11 cellular contexts compared by ENCODE assay signal in the genomic region with DNA sequence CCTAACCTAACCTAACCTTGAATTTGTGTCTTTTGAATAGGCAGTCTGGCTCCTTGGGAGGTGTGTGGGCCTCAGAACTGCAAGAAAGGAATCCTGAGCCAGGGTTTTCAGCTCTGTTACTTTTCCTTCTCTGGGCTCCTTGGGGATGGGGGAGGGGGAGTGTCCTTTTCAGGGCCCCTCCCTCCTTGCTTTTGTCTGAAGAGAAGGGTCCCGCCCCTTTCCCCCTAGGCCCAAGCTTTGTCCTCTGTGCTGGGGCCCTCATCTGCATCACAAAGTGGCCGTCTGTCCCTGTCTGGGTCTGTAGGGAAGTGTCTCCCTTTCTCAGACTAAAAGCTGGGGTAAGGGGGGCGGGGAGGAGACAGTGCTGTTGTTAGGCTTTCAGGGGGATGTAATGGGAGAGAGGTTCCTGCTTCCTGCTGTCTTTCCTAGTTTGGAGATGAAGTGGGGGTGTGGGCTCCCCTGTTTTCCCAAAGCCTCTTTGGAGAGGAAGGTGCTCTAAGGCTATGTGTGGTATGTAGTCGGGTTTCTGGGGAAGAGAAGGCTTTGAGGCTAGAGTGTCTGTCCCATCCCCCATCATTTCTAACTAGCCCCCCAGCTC. TPM values are rescaled to one million over a fixed set of nuclear protein-coding genes. Genes with fewer than 3 reads are reported as not detected.
DNase-seq lines count a peak whose midpoint lies in the region; ATAC-seq, FAIRE-seq and TF ChIP-seq lines count a peak whose summit lies in the region.
"Had no signal": no experiment of that assay in that cellular context is flagged by ENCODE, and none has a peak within 500 bp of the region (broad histone marks: within the 10 kb centered on the region; RNA-seq: fewer than 3 reads in every experiment).

No MANE protein-coding gene starts in this region.

- CTCF ChIA-PET in H1 (lab: Charles Lee; ENCODE audit: partially characterized antibody), result interaction anchor here (0.8 to 3.4 kb wide), 4 partner anchors 15 to 45 kb away, joined by 3 to 12 read pairs (median 4); a partner anchor contains a TSS
- CTCF ChIA-PET in activated CD4-positive, alpha-beta memory T cell treated with anti-CD3 and anti-CD28 coated beads, Interleukin-2, amount 10 ng/mL, durations not matched to agents 7 days and 5 days (lab: Charles Lee), result interaction anchor here (1.3 kb wide), 1 partner anchor 432 kb away, joined by 3 read pairs; no protein-coding TSS in a partner anchor

- peaks cover 16 to 50% of the 10 kb centered on the region in 2 experiments for H3K79me2 ChIP-seq in H1 (ENCODE audit: control insufficient read depth in 1 of 2, insufficient read depth in 2 of 2, low read length in 2 of 2)
- peaks cover 9% of the 10 kb centered on the region for H3K79me2 ChIP-seq in trophoblast cell (ENCODE audit: control insufficient read depth, insufficient read depth, low read length, poor library complexity)

- H3K4me3 Mint-ChIP-seq in stimulated activated naive CD8-positive, alpha-beta T cell treated with anti-CD3 and anti-CD28 coated beads, Interleukin-15, amount 100 ng/mL, for 72 hours, result peak overlapping the region in 1 of 2 donors; percentile 8
- H3K4me3 Mint-ChIP-seq in activated CD4-positive, alpha-beta memory T cell treated with anti-CD3 and anti-CD28 coated beads, Interleukin-2, amount 10 ng/mL, durations not matched to agents 7 days and 5 days, result no peak overlapping the region

- peaks cover 22 to 25% of the 10 kb centered on the region in 2 experiments for H4K20me1 ChIP-seq in H1 (replicated peaks in 1 of 2; ENCODE audit: control insufficient read depth in 1 of 2, insufficient read depth in 2 of 2, low read length in 2 of 2)

- H4K91ac ChIP-seq in H1 (replicated peaks; ENCODE audit: insufficient read length, low read length), result no peak overlapping the region
- peak overlapping the region; percentile 58 for H4K91ac ChIP-seq in trophoblast cell (ENCODE audit: low read depth, low read length)

- POLR2A ChIA-PET in H1 (lab: Charles Lee; ENCODE audit: partially characterized antibody), result interaction anchor here (0.6 to 3.2 kb wide), 5 partner anchors 11 to 117 kb away, joined by 3 to 17 read pairs (median 4); a partner anchor contains a TSS
- POLR2A ChIA-PET in activated CD4-positive, alpha-beta memory T cell treated with anti-CD3 and anti-CD28 coated beads, Interleukin-2, amount 10 ng/mL, durations not matched to agents 7 days and 5 days (lab: Charles Lee), result interaction anchor here (1.5 to 1.8 kb wide), 2 partner anchors 10 to 45 kb away, joined by 7 to 8 read pairs; a partner anchor contains a TSS

- H2AK5ac ChIP-seq in H1 (ENCODE audit: low read depth, low read length) (peak overlapping the region; percentile 98; the same call in 1 of the 2 replicates), trophoblast cell (ENCODE audit: low read length) (no peak overlapping the region)

- H3K4me2 ChIP-seq in H1 (ENCODE audit: insufficient read depth in 1 of 2, low read depth in 2 of 2, low read length in 2 of 2) (peak overlapping the region; percentile 75 to 97), trophoblast cell (ENCODE audit: low read length) (peak overlapping the region; percentile 48)

- no peak overlapping the region for H3K23ac ChIP-seq in H1 (ENCODE audit: insufficient read length)
- no peak overlapping the region for H3K23ac ChIP-seq in trophoblast cell (ENCODE audit: low read length)

- 0% methylated on average over 4 of the region's 4 CpGs; no CpG with 5 or more reads in 1 of the 2 experiments for WGBS in H1 (ENCODE audit: extremely low coverage in 1 of 2, insufficient coverage in 1 of 2, insufficient read length in 1 of 2, insufficient replicate concordance in 2 of 2, low coverage in 1 of 2, low lambda C conversion rate in 2 of 2, missing lambda C conversion rate in 1 of 2), 2 experiments
- WGBS in trophoblast cell (ENCODE audit: extremely low coverage, insufficient coverage, insufficient read length), result no CpG with 5 or more reads among the region's 4 CpGs

- H3K4me3 ChIP-seq in H1 (ENCODE audit: extremely low read depth in 1 of 4, insufficient read depth in 2 of 4, low read depth in 3 of 4, low read length in 4 of 4) (peak overlapping the region; percentile 32 to 56 (median 40); a peak in 7 of 8 replicates), trophoblast cell (ENCODE audit: low read depth, low read length) (no peak overlapping the region)

- no peak overlapping the region for H2BK20ac ChIP-seq in H1 (ENCODE audit: low read length)

- no peak for ATAC-seq in stimulated activated naive CD8-positive, alpha-beta T cell treated with anti-CD3 and anti-CD28 coated beads, Interleukin-15, amount 100 ng/mL, for 72 hours
- no peak for ATAC-seq in HG03378 (IDR thresholded peaks at IDR 0.05; ENCODE audit: unreplicated experiment)
- ATAC-seq: activated naive CD4-positive, alpha-beta T cell treated with anti-CD3 and anti-CD28 coated beads, Interleukin-2, amount 50 U/mL, for 72 hours had no signal

- H3K36me3 ChIP-seq in ES-I3 (ENCODE audit: insufficient read depth, low read length) (peaks cover 13% of the 10 kb centered on the region), H1 (ENCODE audit: control insufficient read depth in 2 of 4, insufficient read depth in 4 of 4, low read length in 3 of 4) (peaks cover 0 to 17% (median 6%) of the 10 kb centered on the region in 4 experiments; a peak in 6 of 8 replicates), trophoblast cell (ENCODE audit: control insufficient read depth in 1 of 2, insufficient read depth in 2 of 2, low read length in 2 of 2) (peaks cover 2 to 4% of the 10 kb centered on the region in 2 experiments)

- H3K14ac ChIP-seq in H1 (ENCODE audit: insufficient read length), result no peak overlapping the region
- no peak overlapping the region for H3K14ac ChIP-seq in trophoblast cell (ENCODE audit: low read length)

- peaks cover 10% of the 10 kb centered on the region for H3K23me2 ChIP-seq in H1 (ENCODE audit: low read depth, low read length)

- H3K27ac ChIP-seq in H1 (ENCODE audit: low read depth, low read length) (no peak overlapping the region), trophoblast cell (ENCODE audit: low read depth, low read length) (peak overlapping the region; percentile 31)

- H2BK5ac ChIP-seq in H1 (ENCODE audit: low read depth, low read length), result peak overlapping the region; percentile 12
- H2BK5ac ChIP-seq in trophoblast cell (ENCODE audit: low read depth, low read length, poor library complexity), result no peak overlapping the region

- no peak; a peak in 1 of 4 replicates for TF ChIP-seq RAD21 in H1 (IDR thresholded peaks at IDR 0.05 in 1 of 2, conservative IDR thresholded peaks at IDR 0.05 in 1 of 2; ENCODE audit: low read depth in 2 of 2, low read length in 2 of 2)

- no peak overlapping the region for H3K4ac ChIP-seq in H1 (replicated peaks; ENCODE audit: insufficient read length, low read depth, low read length)
- H3K4ac ChIP-seq in trophoblast cell (ENCODE audit: low read depth, low read length), result peak overlapping the region; percentile 50

- H3K4me1 ChIP-seq in ES-I3 (ENCODE audit: insufficient read depth, low read length) (peaks cover 32% of the 10 kb centered on the region), H1 (replicated peaks in 1 of 4; ENCODE audit: control insufficient read depth in 3 of 4, insufficient read depth in 4 of 4, low read length in 3 of 4) (peaks cover 14 to 32% (median 29%) of the 10 kb centered on the region in 4 experiments), trophoblast cell (ENCODE audit: control insufficient read depth in 1 of 2, insufficient read depth in 2 of 2, low read length in 2 of 2) (peaks cover 18 to 22% of the 10 kb centered on the region in 2 experiments)

- no peak overlapping the region for H4K5ac ChIP-seq in H1 (ENCODE audit: insufficient read length, low read depth, low read length)

- H3K27me3 ChIP-seq in H1 (replicated peaks in 1 of 4; ENCODE audit: control insufficient read depth in 3 of 4, extremely low read depth in 1 of 4, insufficient read depth in 3 of 4, low read length in 3 of 4), result peaks cover 0 to 5% (median 2%) of the 10 kb centered on the region in 4 experiments; a peak in 2 of 7 replicates
- no peaks in the 10 kb centered on the region for H3K27me3 ChIP-seq in trophoblast cell (ENCODE audit: insufficient read depth, low read length)

- FAIRE-seq in H1 (lab: Jason Lieb, UNC), result peak; percentile 98
- FAIRE-seq: TTC549 had no signal

- peaks cover 10% of the 10 kb centered on the region for H3K36me3 Mint-ChIP-seq in activated CD4-positive, alpha-beta memory T cell treated with anti-CD3 and anti-CD28 coated beads, Interleukin-2, amount 10 ng/mL, durations not matched to agents 7 days and 5 days (ENCODE audit: low read depth)

- DNase-seq in NCI-H510A treated with DMSO at 0.1 percent for 48 hours (lab: John Stamatoyannopoulos, UW) (peak; percentile 33), H1 (ENCODE audit: low read depth in 1 of 2, low spot score in 2 of 2) (peak; percentile 87 to 94), trophoblast cell (no peak), GM13977 (ENCODE audit: low spot score) (no peak)
- DNase-seq in stimulated activated naive CD8-positive, alpha-beta T cell treated with anti-CD3 and anti-CD28 coated beads, Interleukin-15, amount 100 ng/mL, for 72 hours, result no peak
- no peak for DNase-seq in activated CD4-positive, alpha-beta memory T cell treated with anti-CD3 and anti-CD28 coated beads, Interleukin-2, amount 10 ng/mL, durations not matched to agents 7 days and 5 days
- DNase-seq: NCI-H226 had no signal

- H2BK120ac ChIP-seq in H1 (replicated peaks; ENCODE audit: low read depth, low read length), result no peak overlapping the region
- no peak overlapping the region for H2BK120ac ChIP-seq in trophoblast cell (ENCODE audit: insufficient read depth, low read length, poor library complexity)

- H3K27ac Mint-ChIP-seq in stimulated activated naive CD8-positive, alpha-beta T cell treated with anti-CD3 and anti-CD28 coated beads, Interleukin-15, amount 100 ng/mL, for 72 hours, result peak overlapping the region in 1 of 2 donors; percentile 74
- no peak overlapping the region for H3K27ac Mint-ChIP-seq in activated CD4-positive, alpha-beta memory T cell treated with anti-CD3 and anti-CD28 coated beads, Interleukin-2, amount 10 ng/mL, durations not matched to agents 7 days and 5 days

- TF ChIP-seq CTCF in H1 (IDR thresholded peaks at IDR 0.05; ENCODE audit: control extremely low read depth in 1 of 3, insufficient read depth in 1 of 3, low read depth in 1 of 3, low read length in 3 of 3), result no peak
- TF ChIP-seq CTCF in GM13977 (IDR thresholded peaks at IDR 0.05; ENCODE audit: extremely low read depth, insufficient read depth, missing control alignments), result no peak

- H4K8ac ChIP-seq in H1 (ENCODE audit: extremely low read depth, insufficient read depth, low read length), result no peak overlapping the region
- peak overlapping the region; percentile 55 for H4K8ac ChIP-seq in trophoblast cell (ENCODE audit: low read depth, low read length)

- no peak; a peak in 1 of 3 replicates for TF ChIP-seq POLR2A in H1 (IDR thresholded peaks at IDR 0.05; ENCODE audit: control extremely low read depth in 1 of 2, low read depth in 2 of 2, low read length in 2 of 2)

- in situ Hi-C loops in GM13977 (cut with MboI; ENCODE audit: low pct_unique_long_range_greater_than_20kb, low sequenced_read_pairs, unreplicated experiment), result no loop called here

- H3K56ac ChIP-seq in H1 (replicated peaks; ENCODE audit: insufficient read length, low read depth, low read length), result no peak overlapping the region

- no peaks in the 10 kb centered on the region for H3K9me3 ChIP-seq in ES-I3 (ENCODE audit: control insufficient read depth, insufficient read depth, low read length)
- H3K9me3 ChIP-seq in H1 (ENCODE audit: insufficient read depth in 2 of 2, low read depth in 1 of 2, low read length in 1 of 2), result no peaks in the 10 kb centered on the region
- peaks cover 1% of the 10 kb centered on the region for H3K9me3 ChIP-seq in trophoblast cell (ENCODE audit: insufficient read depth, low read depth, low read length)

- H3K9me3 Mint-ChIP-seq in stimulated activated naive CD8-positive, alpha-beta T cell treated with anti-CD3 and anti-CD28 coated beads, Interleukin-15, amount 100 ng/mL, for 72 hours, result no peaks in the 10 kb centered on the region
- no peaks in the 10 kb centered on the region for H3K9me3 Mint-ChIP-seq in activated CD4-positive, alpha-beta memory T cell treated with anti-CD3 and anti-CD28 coated beads, Interleukin-2, amount 10 ng/mL, durations not matched to agents 7 days and 5 days
- H3K9me3 Mint-ChIP-seq: activated naive CD4-positive, alpha-beta T cell treated with anti-CD3 and anti-CD28 coated beads, Interleukin-2, amount 50 U/mL, for 72 hours had no signal

- H2BK12ac ChIP-seq in H1 (ENCODE audit: low read depth, low read length) (peak overlapping the region; percentile 86), trophoblast cell (ENCODE audit: low read length) (peak overlapping the region; percentile 28)

- TF ChIP-seq EP300 in H1 (IDR thresholded peaks at IDR 0.05; ENCODE audit: borderline replicate concordance in 1 of 2, low read depth in 2 of 2, low read length in 2 of 2), result peak in 1 of 2 experiments; percentile 70; a peak in 1 of 3 replicates

- H3K4me1 Mint-ChIP-seq in stimulated activated naive CD8-positive, alpha-beta T cell treated with anti-CD3 and anti-CD28 coated beads, Interleukin-15, amount 100 ng/mL, for 72 hours, result peaks cover 50% of the 10 kb centered on the region
- peaks cover 51% of the 10 kb centered on the region for H3K4me1 Mint-ChIP-seq in activated CD4-positive, alpha-beta memory T cell treated with anti-CD3 and anti-CD28 coated beads, Interleukin-2, amount 10 ng/mL, durations not matched to agents 7 days and 5 days

- H2AFZ ChIP-seq in H1 (ENCODE audit: low read length) (no peak overlapping the region), trophoblast cell (ENCODE audit: insufficient read depth, low read length, poor library complexity) (peak overlapping the region; percentile 26)

- peak overlapping the region; percentile 25; the same call in 1 of the 2 replicates for H3K9ac ChIP-seq in ES-I3 (ENCODE audit: low read depth, low read length)
- peak overlapping the region in 1 of 4 experiments; percentile 4; a peak in 1 of 7 replicates for H3K9ac ChIP-seq in H1 (replicated peaks in 1 of 4; ENCODE audit: extremely low read depth in 1 of 4, low read depth in 3 of 4, low read length in 3 of 4)
- no peak overlapping the region for H3K9ac ChIP-seq in trophoblast cell (ENCODE audit: low read length)

- peaks cover 12% of the 10 kb centered on the region for H3K79me1 ChIP-seq in H1 (ENCODE audit: low read depth, low read length)
- H3K79me1 ChIP-seq in trophoblast cell (ENCODE audit: low read length), result peaks cover 4% of the 10 kb centered on the region

- H3K27me3 Mint-ChIP-seq in stimulated activated naive CD8-positive, alpha-beta T cell treated with anti-CD3 and anti-CD28 coated beads, Interleukin-15, amount 100 ng/mL, for 72 hours, result no peaks in the 10 kb centered on the region
- H3K27me3 Mint-ChIP-seq in activated CD4-positive, alpha-beta memory T cell treated with anti-CD3 and anti-CD28 coated beads, Interleukin-2, amount 10 ng/mL, durations not matched to agents 7 days and 5 days, result peaks cover 6% of the 10 kb centered on the region

- no peak overlapping the region for H2BK15ac ChIP-seq in H1 (ENCODE audit: low read length)

- H3K18ac ChIP-seq in H1 (ENCODE audit: extremely low read depth, low read length) (peak overlapping the region; percentile 36), trophoblast cell (ENCODE audit: low read length) (peak overlapping the region; percentile 40)

- no peak overlapping the region for H4K12ac ChIP-seq in trophoblast cell (ENCODE audit: low read depth, low read length)

RNA-seq across cellular contexts. Expression of a gene that starts 3.1 kb away (rescaled TPM):
- total RNA-seq in H1 (2021; fragmentation: NEBNext Ultra II Directional; extraction: Animal tissue kit (Norgen Biotek cat#: 25700)), result 71.2 and 73.7 TPM in 2 replicates
- polyA plus RNA-seq in H1 (2011; rRNA removed), result 15.1 and 18.0 TPM in 2 replicates
- polyA plus RNA-seq in H1 (2011; cell fraction: cytosol; rRNA removed), result 15.7 TPM
- polyA plus RNA-seq in H1 (2011; cell fraction: nucleus; rRNA removed), result 31.2 TPM
- 15.6 to 21.9 TPM (median 20.5 TPM) in 4 replicates for polyA plus RNA-seq in H1 (2012, experiment 1 of 2)
- 3.6 TPM for polyA plus RNA-seq in H1 (2012, experiment 2 of 2)
- 17.0 TPM for polyA plus RNA-seq in H1 (2013, experiment 1 of 2)
- 16.4 TPM for polyA plus RNA-seq in H1 (2013, experiment 2 of 2)
- 105 and 117 TPM in 2 replicates for polyA minus RNA-seq in H1 (2011; rRNA and poly(A)+ RNA removed)
- 49.0 TPM for polyA minus RNA-seq in H1 (2011; cell fraction: cytosol; rRNA and poly(A)+ RNA removed)
- polyA minus RNA-seq in H1 (2011; cell fraction: nucleus; rRNA and poly(A)+ RNA removed), result 35.3 TPM
- 13.1 and 13.5 TPM in 2 replicates for polyA plus RNA-seq in trophoblast cell (2013)
- 10 to 100 TPM; 20.8 to 21.0 TPM for total RNA-seq in activated CD4-positive, alpha-beta memory T cell treated with anti-CD3 and anti-CD28 coated beads, Interleukin-2, amount 10 ng/mL, durations not matched to agents 7 days and 5 days

RNA-seq across cellular contexts. Expression of a gene that starts 44.8 kb away (rescaled TPM):
- total RNA-seq in H1 (2021; fragmentation: NEBNext Ultra II Directional; extraction: Animal tissue kit (Norgen Biotek cat#: 25700)), result 26.4 and 26.6 TPM in 2 replicates
- polyA plus RNA-seq in H1 (2011; rRNA removed), result 10.3 and 10.7 TPM in 2 replicates
- 12.6 TPM for polyA plus RNA-seq in H1 (2011; cell fraction: cytosol; rRNA removed)
- polyA plus RNA-seq in H1 (2011; cell fraction: nucleus; rRNA removed), result 23.9 TPM
- 13.1 to 17.6 TPM (median 15.7 TPM) in 4 replicates for polyA plus RNA-seq in H1 (2012, experiment 1 of 2)
- 8.8 TPM for polyA plus RNA-seq in H1 (2012, experiment 2 of 2)
- 9.8 TPM for polyA plus RNA-seq in H1 (2013, experiment 1 of 2)
- polyA plus RNA-seq in H1 (2013, experiment 2 of 2), result 10.5 TPM
- 64.5 and 88.1 TPM in 2 replicates for polyA minus RNA-seq in H1 (2011; rRNA and poly(A)+ RNA removed)
- 19.2 TPM for polyA minus RNA-seq in H1 (2011; cell fraction: cytosol; rRNA and poly(A)+ RNA removed)
- 55.0 TPM for polyA minus RNA-seq in H1 (2011; cell fraction: nucleus; rRNA and poly(A)+ RNA removed)
- polyA plus RNA-seq in trophoblast cell (2013), result 12.9 and 13.3 TPM in 2 replicates
- 10 to 100 TPM; 22.2 to 22.8 TPM for total RNA-seq in activated CD4-positive, alpha-beta memory T cell treated with anti-CD3 and anti-CD28 coated beads, Interleukin-2, amount 10 ng/mL, durations not matched to agents 7 days and 5 days

Comparison
In these comparisons a context has a peak if more than half of its experiments do, and no peak if none do; other contexts are left out.
1. DNase-seq: peak in NCI-H510A treated with DMSO at 0.1 percent for 48 hours (single experiment) and H1 (2 of 2); none in trophoblast cell (0 of 2), stimulated activated naive CD8-positive, alpha-beta T cell treated with anti-CD3 and anti-CD28 coated beads, Interleukin-15, amount 100 ng/mL, for 72 hours (0 of 2), activated CD4-positive, alpha-beta memory T cell treated with anti-CD3 and anti-CD28 coated beads, Interleukin-2, amount 10 ng/mL, durations not matched to agents 7 days and 5 days (single experiment) and GM13977 (single experiment).